Comparison of ENCODE assay signal across 29 cellular contexts in the genomic region with DNA sequence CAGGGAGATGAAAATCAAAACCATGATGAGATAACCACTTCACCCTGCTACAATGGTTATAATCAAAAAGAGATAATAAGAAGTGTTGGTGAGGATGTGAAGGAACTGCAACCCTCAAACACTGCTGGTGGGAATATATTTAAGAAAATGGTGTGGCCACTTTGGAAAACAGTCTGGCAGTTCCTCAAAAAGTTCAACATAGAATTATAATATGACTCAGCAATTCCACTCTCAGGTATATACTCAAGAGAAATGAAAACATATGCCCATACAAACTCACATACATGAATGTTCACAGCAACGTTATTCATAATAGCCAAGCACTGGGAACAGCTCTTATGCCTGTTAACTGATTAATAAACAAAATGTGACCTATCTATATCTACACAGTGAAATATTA.
"Had no signal": no experiment of that assay in that cellular context is flagged by ENCODE, and none has a peak within 500 bp of the region (broad histone marks: within the 10 kb centered on the region; RNA-seq: fewer than 3 reads in every experiment).

No MANE protein-coding gene starts in this region.

- H3K4me1 ChIP-seq: ascending aorta, body of pancreas, SJCRH30 had no signal

- H3K27ac ChIP-seq: ascending aorta, body of pancreas, SJCRH30, SK-N-MC, WERI-Rb-1 had no signal

- H3K9me3 ChIP-seq: ascending aorta, body of pancreas, MG63, SJCRH30 had no signal

- ATAC-seq: activated CD4-positive, alpha-beta T cell treated with anti-CD3 and anti-CD28 coated beads for 36 hours; activated CD8-positive, alpha-beta T cell treated with anti-CD3 and anti-CD28 coated beads, Interleukin-2, amount 10 ng/mL, durations not matched to agents 7 days and 5 days; body of pancreas; Panc1 had no signal

- DNase-seq: activated CD4-positive, alpha-beta T cell treated with anti-CD3 and anti-CD28 coated beads for 36 hours; activated CD4-positive, alpha-beta T cell treated with anti-CD3 and anti-CD28 coated beads, Interleukin-2, amount 10 ng/mL, durations not matched to agents 7 days and 5 days; activated CD4-positive, alpha-beta T cell treated with anti-CD3 and anti-CD28 coated beads, Interleukin-2, amount 50 U/mL, for 48 hours; activated CD4-positive, CD25-positive, alpha-beta regulatory T cell; activated CD8-positive, alpha-beta T cell treated with anti-CD3 and anti-CD28 coated beads, Interleukin-2, amount 10 ng/mL, durations not matched to agents 7 days and 5 days; activated gamma-delta T cell; activated naive CD4-positive, alpha-beta T cell treated with Interleukin-2 at 50 U/mL for 16 hours; activated naive CD8-positive, alpha-beta T cell treated with anti-CD3 and anti-CD28 coated beads, Interleukin-2, amount 10 ng/mL, durations not matched to agents 7 days and 5 days; activated T-cell treated with anti-CD3 and anti-CD28 coated beads, Interleukin-2, amount 50 U/mL, for 24 hours; amygdala; body of pancreas; central memory CD4-positive, alpha-beta T cell; Karpas-422; MG63; NCI-H1048; NCI-H1105 treated with DMSO at 0.1 percent for 48 hours; NCI-H1436 treated with DMSO at 0.1 percent for 48 hours; NCI-H1694 treated with DMSO at 0.1 percent for 48 hours; NCI-H2029; NCI-H345; NCI-H524 treated with DMSO at 0.1 percent for 48 hours; NK-92 treated with Interleukin-12 subunit alpha and Interleukin-12 subunit beta, amount 100 ng/mL, for 24 hours; SHP77; SJCRH30; T1000; WERI-Rb-1 had no signal

- H3K27me3 ChIP-seq: ascending aorta, body of pancreas, MG63, SJCRH30 had no signal

- H3K4me3 ChIP-seq: ascending aorta, body of pancreas, MG63, SJCRH30, SK-N-MC had no signal

- H3K36me3 ChIP-seq: ascending aorta, MG63, SJCRH30, WERI-Rb-1 had no signal
